Comparison of ENCODE assay signal across 22 cellular contexts in genomic region chr4:127846765-127847164, GRCh38.
"Had no signal": no experiment of that assay in that cellular context is flagged by ENCODE, and none has a peak within 500 bp of the region (broad histone marks: within the 10 kb centered on the region; RNA-seq: fewer than 3 reads in every experiment).

No MANE protein-coding gene starts in this region.

- H3K9me3 ChIP-seq: colonic mucosa had no signal

- H3K27ac Mint-ChIP-seq: dendritic cell treated with granulocyte-macrophage colony-stimulating factor and Interleukin-4, amounts not matched to agents 40 ng/mL and 50 ng/mL, for 4 days; effector memory CD8-positive, alpha-beta T cell; mesothelial cell of epicardium had no signal

- H3K27me3 ChIP-seq: colonic mucosa, esophagus muscularis mucosa, foreskin keratinocyte, gastroesophageal sphincter, heart left ventricle, left lung had no signal

- H3K27me3 Mint-ChIP-seq: dendritic cell treated with granulocyte-macrophage colony-stimulating factor and Interleukin-4, amounts not matched to agents 40 ng/mL and 50 ng/mL, for 4 days; effector memory CD8-positive, alpha-beta T cell; naive B cell had no signal

- H3K4me3 ChIP-seq: colonic mucosa, esophagus muscularis mucosa, gastroesophageal sphincter, heart left ventricle, left lung, lower lobe of right lung, mucosa of descending colon had no signal

- H3K4me3 Mint-ChIP-seq: dendritic cell treated with granulocyte-macrophage colony-stimulating factor and Interleukin-4, amounts not matched to agents 40 ng/mL and 50 ng/mL, for 4 days; effector memory CD8-positive, alpha-beta T cell; mesothelial cell of epicardium had no signal

- H3K27ac ChIP-seq: colonic mucosa, esophagus muscularis mucosa, foreskin keratinocyte, gastroesophageal sphincter, heart left ventricle, left lung, lower lobe of right lung had no signal

- ATAC-seq: effector memory CD8-positive, alpha-beta T cell; gastroesophageal sphincter; heart left ventricle; left cardiac atrium; left lung; left ventricle myocardium superior; lower lobe of right lung; mucosa of descending colon had no signal

- H3K36me3 ChIP-seq: colonic mucosa, esophagus muscularis mucosa, heart left ventricle, left lung, lower lobe of right lung had no signal

- DNase-seq: colonic mucosa; cortex of kidney; effector CD8-positive, alpha-beta T cell; effector memory CD8-positive, alpha-beta T cell; foreskin keratinocyte; heart left ventricle; hippocampal formation; left cardiac atrium; left lung; left ventricle myocardium superior; lower lobe of right lung; mesenchymal stem cell; mucosa of descending colon; naive B cell had no signal

- H3K4me1 ChIP-seq: colonic mucosa, esophagus muscularis mucosa, foreskin keratinocyte, gastroesophageal sphincter, heart left ventricle, left lung, lower lobe of right lung had no signal

- FAIRE-seq: endothelial cell of umbilical vein, frontal cortex, islet of Langerhans, keratinocyte had no signal

- H3K4me1 Mint-ChIP-seq: mesothelial cell of epicardium had no signal
